1 cellular context compared by ENCODE assay signal in genomic region chr1:207868769-207869721, GRCh38.
TF ChIP-seq lines count a peak whose summit lies in the region.

No MANE protein-coding gene starts in this region.

TF ChIP-seq in IMR-90, 13 proteins besides CTCF, POLR2A, EP300 and RAD21:
- TF ChIP-seq CEBPB (IDR thresholded peaks at IDR 0.05; ENCODE audit: low read depth, low read length) (no peak), MXI1 (IDR thresholded peaks at IDR 0.05; ENCODE audit: borderline replicate concordance, low read depth, low read length) (no peak; the same call in 1 of the 2 replicates), BHLHE40 (IDR thresholded peaks at IDR 0.05; ENCODE audit: low read depth, low read length) (no peak), SMC3 (IDR thresholded peaks at IDR 0.05; ENCODE audit: low read depth, low read length) (peak; percentile 85), FOS (IDR thresholded peaks at IDR 0.05; ENCODE audit: low read depth, low read length) (no peak), RCOR1 (IDR thresholded peaks at IDR 0.05; ENCODE audit: insufficient replicate concordance, low read length) (no peak), USF2 (IDR thresholded peaks at IDR 0.05; ENCODE audit: low read depth, low read length) (no peak; the same call in 1 of the 2 replicates), MAZ (IDR thresholded peaks at IDR 0.05; ENCODE audit: borderline replicate concordance, low read depth, low read length) (0 out of 2 replicates have a peak, but pooled peaks have one; percentile 55), ELK1 (IDR thresholded peaks at IDR 0.05; ENCODE audit: borderline replicate concordance, low read depth, low read length) (no peak), MAFK (IDR thresholded peaks at IDR 0.05; ENCODE audit: low read depth, low read length) (no peak), NFE2L2 (IDR thresholded peaks at IDR 0.05; ENCODE audit: low read depth, low read length) (no peak), CHD1 (IDR thresholded peaks at IDR 0.05; ENCODE audit: low read depth, low read length) (no peak), RFX5 (IDR thresholded peaks at IDR 0.05; ENCODE audit: low read depth, low read length) (no peak)
